ENCODE assay signal across 9 cellular contexts in genomic region chr9:120932086-120932818, GRCh38. TPM values are rescaled to one million over a fixed set of nuclear protein-coding genes. Genes with fewer than 3 reads are reported as not detected.
DNase-seq lines count a peak whose midpoint lies in the region; ATAC-seq, FAIRE-seq and TF ChIP-seq lines count a peak whose summit lies in the region.
"Had no signal": no experiment of that assay in that cellular context is flagged by ENCODE, and none has a peak within 500 bp of the region (broad histone marks: within the 10 kb centered on the region; RNA-seq: fewer than 3 reads in every experiment).

No MANE protein-coding gene starts in this region.

- CTCF ChIA-PET in activated naive CD4-positive, alpha-beta T cell treated with anti-CD3 and anti-CD28 coated beads for 36 hours (lab: Charles Lee), result interaction anchor here (0.9 to 2.5 kb wide), 5 partner anchors 16 to 176 kb away, joined by 3 to 8 read pairs (median 5); no protein-coding TSS in a partner anchor
- CTCF ChIA-PET in activated CD4-positive, alpha-beta memory T cell treated with anti-CD3 and anti-CD28 coated beads, Interleukin-2, amount 10 ng/mL, durations not matched to agents 7 days and 5 days (lab: Charles Lee), result interaction anchor here (0.8 to 8.0 kb wide), 10 partner anchors 11 to 189 kb away, joined by 3 to 66 read pairs (median 5); partner anchors contain the start of genes FBXW2 and PHF19

- peaks cover 3% of the 10 kb centered on the region for H3K36me3 Mint-ChIP-seq in activated naive CD4-positive, alpha-beta T cell treated with anti-CD3 and anti-CD28 coated beads for 36 hours (ENCODE audit: low read depth)
- H3K36me3 Mint-ChIP-seq in activated CD4-positive, alpha-beta memory T cell treated with anti-CD3 and anti-CD28 coated beads, Interleukin-2, amount 10 ng/mL, durations not matched to agents 7 days and 5 days (ENCODE audit: low read depth), result peaks cover 10% of the 10 kb centered on the region

- H3K4me3 ChIP-seq in keratinocyte (ENCODE audit: control insufficient read depth in 2 of 3, extremely low read depth in 1 of 3, insufficient read depth in 2 of 3, low read depth in 1 of 3, low read length in 3 of 3) (no peak overlapping the region), thyroid gland (replicated peaks in 1 of 3) (no peak overlapping the region), mucosa of descending colon (no peak overlapping the region)

- H2AFZ ChIP-seq in keratinocyte (ENCODE audit: control insufficient read depth, low read length), result no peak overlapping the region

- peaks cover 87% of the 10 kb centered on the region for H3K4me1 Mint-ChIP-seq in activated naive CD4-positive, alpha-beta T cell treated with anti-CD3 and anti-CD28 coated beads for 36 hours (ENCODE audit: low read depth)
- H3K4me1 Mint-ChIP-seq in activated CD4-positive, alpha-beta memory T cell treated with anti-CD3 and anti-CD28 coated beads, Interleukin-2, amount 10 ng/mL, durations not matched to agents 7 days and 5 days, result peaks cover 86% of the 10 kb centered on the region

- H3K27ac ChIP-seq in keratinocyte (ENCODE audit: control insufficient read depth, insufficient read depth, low read length), result peak overlapping the region; percentile 72
- peak overlapping the region; percentile 65 to 90 (median 78) for H3K27ac ChIP-seq in thyroid gland

- no peak for TF ChIP-seq POLR2A in thyroid gland (IDR thresholded peaks at IDR 0.05)

- no peak for ATAC-seq in HG03280 (IDR thresholded peaks at IDR 0.05; ENCODE audit: unreplicated experiment)
- no peak for ATAC-seq in mucosa of descending colon
- ATAC-seq: HCT116 had no signal

- H3K4me1 ChIP-seq in keratinocyte (ENCODE audit: control insufficient read depth, extremely low read depth, insufficient read depth, low read length) (peaks cover 49% of the 10 kb centered on the region), thyroid gland (peaks cover 40 to 62% of the 10 kb centered on the region in 2 donors), mucosa of descending colon (ENCODE audit: low read depth) (peaks cover 17% of the 10 kb centered on the region)

- no peak overlapping the region for H3K4me2 ChIP-seq in keratinocyte (ENCODE audit: control insufficient read depth, extremely low read depth, insufficient read depth, low read depth, low read length)

- H4K20me1 ChIP-seq in keratinocyte (ENCODE audit: control insufficient read depth, extremely low read depth, insufficient read depth, low read length), result no peaks in the 10 kb centered on the region

- H3K27me3 ChIP-seq in keratinocyte (ENCODE audit: control insufficient read depth, extremely low read depth, insufficient read depth, low read length) (no peaks in the 10 kb centered on the region), thyroid gland (no peaks in the 10 kb centered on the region)

- no peaks in the 10 kb centered on the region for H3K9me1 ChIP-seq in keratinocyte (ENCODE audit: control insufficient read depth, extremely low read depth, insufficient read depth, low read length)

- H3K36me3 ChIP-seq in keratinocyte (ENCODE audit: control insufficient read depth in 2 of 2, extremely low read depth in 1 of 2, insufficient read depth in 2 of 2, low read length in 2 of 2), result no peaks in the 10 kb centered on the region
- no peaks in the 10 kb centered on the region for H3K36me3 ChIP-seq in thyroid gland
- no peaks in the 10 kb centered on the region for H3K36me3 ChIP-seq in mucosa of descending colon (ENCODE audit: low read depth)

- no peak overlapping the region for H3K9ac ChIP-seq in keratinocyte (ENCODE audit: control insufficient read depth, extremely low read depth, insufficient read depth, low read length)

- intact Hi-C loops in activated naive CD4-positive, alpha-beta T cell treated with anti-CD3 and anti-CD28 coated beads for 36 hours (cut with micrococcal nuclease), result loop anchor here (5.0 kb wide), 2 partner anchors 220 to 270 kb away; partner anchors contain the start of genes MEGF9 and RAB14
- intact Hi-C loops in thyroid gland (cut with DNase I) (no loop called here), mucosa of descending colon (cut with DNase I, micrococcal nuclease) (no loop called here)

- no peaks in the 10 kb centered on the region for H3K9me3 ChIP-seq in keratinocyte (ENCODE audit: control insufficient read depth, low read depth, low read length)
- H3K9me3 ChIP-seq in thyroid gland, result no peaks in the 10 kb centered on the region
- no peaks in the 10 kb centered on the region for H3K9me3 ChIP-seq in mucosa of descending colon

- H3K79me2 ChIP-seq in keratinocyte (ENCODE audit: control insufficient read depth, insufficient read depth, low read length), result no peaks in the 10 kb centered on the region

- POLR2A ChIA-PET in activated CD4-positive, alpha-beta memory T cell treated with anti-CD3 and anti-CD28 coated beads, Interleukin-2, amount 10 ng/mL, durations not matched to agents 7 days and 5 days (lab: Charles Lee), result interaction anchor here (0.6 to 26.0 kb wide), 12 partner anchors 6 to 201 kb away, joined by 3 to 1205 read pairs (median 12); partner anchors contain the start of genes FBXW2, PHF19, PSMD5 and TRAF1

- H3K27ac Mint-ChIP-seq in activated naive CD4-positive, alpha-beta T cell treated with anti-CD3 and anti-CD28 coated beads for 36 hours, result peak overlapping the region; percentile 99
- H3K27ac Mint-ChIP-seq in activated CD4-positive, alpha-beta memory T cell treated with anti-CD3 and anti-CD28 coated beads, Interleukin-2, amount 10 ng/mL, durations not matched to agents 7 days and 5 days, result peak overlapping the region; percentile 98

- DNase-seq in activated naive CD4-positive, alpha-beta T cell treated with anti-CD3 and anti-CD28 coated beads for 36 hours, result peak; percentile 22
- no peak for DNase-seq in activated naive CD4-positive, alpha-beta T cell treated with anti-CD3 and anti-CD28 coated beads, Interleukin-2, amount 50 U/mL, for 16 hours
- no peak for DNase-seq in activated CD4-positive, alpha-beta memory T cell treated with anti-CD3 and anti-CD28 coated beads, Interleukin-2, amount 10 ng/mL, durations not matched to agents 7 days and 5 days
- DNase-seq in keratinocyte (ENCODE audit: low read depth, low spot score) (no peak), thyroid gland (no peak), mucosa of descending colon (no peak)
- DNase-seq in stimulated activated CD4-positive, alpha-beta T cell treated with anti-CD3 and anti-CD28 coated beads, Interleukin-12 subunit alpha, Interleukin-12 subunit beta, amount 100 ng/mL, for 4 hours, result no peak

- H3K4me3 Mint-ChIP-seq in activated naive CD4-positive, alpha-beta T cell treated with anti-CD3 and anti-CD28 coated beads for 36 hours, result peak overlapping the region; percentile 38
- H3K4me3 Mint-ChIP-seq in activated CD4-positive, alpha-beta memory T cell treated with anti-CD3 and anti-CD28 coated beads, Interleukin-2, amount 10 ng/mL, durations not matched to agents 7 days and 5 days, result peak overlapping the region; percentile 40

- WGBS in thyroid gland, 2 donors, result 85 to 86% methylated on average over 6 of the region's 6 CpGs

- no peak for TF ChIP-seq CTCF in keratinocyte (optimal IDR thresholded peaks at IDR 0.05 in 1 of 3, IDR thresholded peaks at IDR 0.05 in 1 of 3, conservative IDR thresholded peaks at IDR 0.05 in 1 of 3; ENCODE audit: extremely low read depth in 1 of 3, insufficient read depth in 2 of 3, low read length in 3 of 3)
- no peak for TF ChIP-seq CTCF in thyroid gland (IDR thresholded peaks at IDR 0.05)
- TF ChIP-seq CTCF in mucosa of descending colon (IDR thresholded peaks at IDR 0.05), result no peak

- no peak for FAIRE-seq in keratinocyte (lab: Jason Lieb, UNC)

- dilution Hi-C loops in keratinocyte (cut with MboI; ENCODE audit: extremely low pct_ligation_motif_present, low sequenced_read_pairs), result no loop called here

- no peaks in the 10 kb centered on the region for H3K27me3 Mint-ChIP-seq in activated naive CD4-positive, alpha-beta T cell treated with anti-CD3 and anti-CD28 coated beads for 36 hours (ENCODE audit: low read depth)
- H3K27me3 Mint-ChIP-seq in activated CD4-positive, alpha-beta memory T cell treated with anti-CD3 and anti-CD28 coated beads, Interleukin-2, amount 10 ng/mL, durations not matched to agents 7 days and 5 days, result no peaks in the 10 kb centered on the region

- H3K9me3 Mint-ChIP-seq in activated naive CD4-positive, alpha-beta T cell treated with anti-CD3 and anti-CD28 coated beads for 36 hours, result no peaks in the 10 kb centered on the region
- H3K9me3 Mint-ChIP-seq in activated CD4-positive, alpha-beta memory T cell treated with anti-CD3 and anti-CD28 coated beads, Interleukin-2, amount 10 ng/mL, durations not matched to agents 7 days and 5 days, result no peaks in the 10 kb centered on the region

RNA-seq across cellular contexts. Expression of gene TRAF1, which starts 5.7 kb away (rescaled TPM):
- 10 to 100 TPM; 80.6 to 85.0 TPM for total RNA-seq in activated naive CD4-positive, alpha-beta T cell treated with anti-CD3 and anti-CD28 coated beads for 36 hours
- 10 to 100 TPM; 73.6 to 74.3 TPM for total RNA-seq in activated CD4-positive, alpha-beta memory T cell treated with anti-CD3 and anti-CD28 coated beads, Interleukin-2, amount 10 ng/mL, durations not matched to agents 7 days and 5 days
- 0.71 to 2.5 TPM (median 1.2 TPM) in 3 replicates for polyA plus RNA-seq in keratinocyte
- 1.1 TPM for polyA plus RNA-seq in keratinocyte (2011; ENCODE audit: low read depth)
- polyA plus RNA-seq in keratinocyte (2011; cell fraction: cytosol; rRNA removed), result 0.26 and 0.43 TPM in 2 replicates
- polyA plus RNA-seq in keratinocyte (2011; cell fraction: nucleus; rRNA removed), result 9.9 and 11.7 TPM in 2 replicates
- polyA plus RNA-seq in keratinocyte (2012; ENCODE audit: low replicate concordance), result 0.54 and 1.9 TPM in 2 replicates
- 0.43 to 1.2 TPM (median 1.1 TPM) in 3 replicates for polyA minus RNA-seq in keratinocyte
- 0.58 TPM for polyA minus RNA-seq in keratinocyte (2011; cell fraction: cytosol; rRNA and poly(A)+ RNA removed)
- 1.3 and 2.0 TPM in 2 replicates for polyA minus RNA-seq in keratinocyte (2011; cell fraction: nucleus; rRNA and poly(A)+ RNA removed)
- total RNA-seq in thyroid gland (1 to 10 TPM; 5.7 to 7.8 (median 6.6) TPM), mucosa of descending colon (1 to 10 TPM; 2.9 to 5.5 (median 3.8) TPM)

RNA-seq across cellular contexts. Expression of gene PHF19, which starts 55.3 kb away (rescaled TPM):
- total RNA-seq in activated naive CD4-positive, alpha-beta T cell treated with anti-CD3 and anti-CD28 coated beads for 36 hours, result 100 to 1,000 TPM; 289 to 295 TPM
- 100 to 1,000 TPM; 229 TPM for total RNA-seq in activated CD4-positive, alpha-beta memory T cell treated with anti-CD3 and anti-CD28 coated beads, Interleukin-2, amount 10 ng/mL, durations not matched to agents 7 days and 5 days
- polyA plus RNA-seq in keratinocyte, result 7.3 to 31.4 TPM (median 11.7 TPM) in 3 replicates
- 5.5 TPM for polyA plus RNA-seq in keratinocyte (2011; ENCODE audit: low read depth)
- 10.0 and 13.5 TPM in 2 replicates for polyA plus RNA-seq in keratinocyte (2011; cell fraction: cytosol; rRNA removed)
- 8.5 and 9.0 TPM in 2 replicates for polyA plus RNA-seq in keratinocyte (2011; cell fraction: nucleus; rRNA removed)
- 4.6 and 24.5 TPM in 2 replicates for polyA plus RNA-seq in keratinocyte (2012; ENCODE audit: low replicate concordance)
- 7.7 to 63.6 TPM (median 20.9 TPM) in 3 replicates for polyA minus RNA-seq in keratinocyte
- 18.2 TPM for polyA minus RNA-seq in keratinocyte (2011; cell fraction: cytosol; rRNA and poly(A)+ RNA removed)
- polyA minus RNA-seq in keratinocyte (2011; cell fraction: nucleus; rRNA and poly(A)+ RNA removed), result 4.7 and 5.7 TPM in 2 replicates
- total RNA-seq in thyroid gland, result 10 to 100 TPM; 10.8 to 24.1 (median 13.1) TPM
- 10 to 100 TPM in 2 of 3 donors, 1 to 10 TPM in 1; 9.8 to 33.6 (median 26.6) TPM for total RNA-seq in mucosa of descending colon

Comparison
In these comparisons a context has a peak if more than half of its experiments do, and no peak if none do; other contexts are left out.
1. RNA of gene TRAF1, which starts 5.7 kb away (total RNA-seq): 80.6 to 85.0 TPM in activated naive CD4-positive, alpha-beta T cell treated with anti-CD3 and anti-CD28 coated beads for 36 hours and 73.6 to 74.3 TPM in activated CD4-positive, alpha-beta memory T cell treated with anti-CD3 and anti-CD28 coated beads, Interleukin-2, amount 10 ng/mL, durations not matched to agents 7 days and 5 days; 5.7 to 7.8 TPM in thyroid gland and 2.9 to 5.5 TPM in mucosa of descending colon; every median in the first group is over 4 times any median in the second.
2. RNA of gene PHF19, which starts 55.3 kb away (total RNA-seq): 289 to 295 TPM in activated naive CD4-positive, alpha-beta T cell treated with anti-CD3 and anti-CD28 coated beads for 36 hours and 229 TPM in activated CD4-positive, alpha-beta memory T cell treated with anti-CD3 and anti-CD28 coated beads, Interleukin-2, amount 10 ng/mL, durations not matched to agents 7 days and 5 days; 9.8 to 33.6 TPM in mucosa of descending colon and 10.8 to 24.1 TPM in thyroid gland; every median in the first group is over 4 times any median in the second.